In genomic region chr21:31683029-31683428, GRCh38 we compare ENCODE assay signal across 25 cellular contexts. TPM values are rescaled to one million over a fixed set of nuclear protein-coding genes. Genes with fewer than 3 reads are reported as not detected.
A peak's percentile ranks its signal among the peaks of the same experiment; 100 is the strongest.
DNase-seq lines count a peak whose midpoint lies in the region; ATAC-seq, FAIRE-seq and TF ChIP-seq lines count a peak whose summit lies in the region.
"Had no signal": no experiment of that assay in that cellular context is flagged by ENCODE, and none has a peak within 500 bp of the region (broad histone marks: within the 10 kb centered on the region; RNA-seq: fewer than 3 reads in every experiment).

No MANE protein-coding gene starts in this region.

- no peak overlapping the region for H2AFZ ChIP-seq in Loucy (ENCODE audit: low read length)
- no peak overlapping the region for H2AFZ ChIP-seq in K562 (ENCODE audit: low read depth, low read length)

- no peak overlapping the region for H3K4me2 ChIP-seq in Loucy (ENCODE audit: low read depth, low read length, poor library complexity, severe bottlenecking)
- no peak overlapping the region for H3K4me2 ChIP-seq in K562 (ENCODE audit: insufficient read depth, low read length)

- no TSS peak for BruUV-seq in K562 (replicated peaks; lab: Mats Ljungman, UMichigan)

- H3K9me3 ChIP-seq in Loucy (ENCODE audit: insufficient read depth, low read depth, low read length) (no peaks in the 10 kb centered on the region), K562 (replicated peaks; ENCODE audit: control insufficient read depth, insufficient read depth, low read depth, low read length) (no peaks in the 10 kb centered on the region), right lobe of liver (no peaks in the 10 kb centered on the region), transverse colon (no peaks in the 10 kb centered on the region)
- H3K9me3 ChIP-seq: Caco-2 had no signal

- intact Hi-C loops in K562 (cut with micrococcal nuclease) = no loop called here
- intact Hi-C loops in right lobe of liver (cut with DNase I) = no loop called here
- intact Hi-C loops in transverse colon (cut with DNase I; ENCODE audit: low total_unique reads) = no loop called here

- TF ChIP-seq CTCF in AG10803 (conservative IDR thresholded peaks at IDR 0.05; ENCODE audit: low read length) (0 out of 2 replicates have a peak, but pooled peaks have one; percentile 1), Loucy (conservative IDR thresholded peaks at IDR 0.05; ENCODE audit: low read length) (peak; percentile 39), K562 (IDR thresholded peaks at IDR 0.05 in 2 of 3, conservative IDR thresholded peaks at IDR 0.05 in 1 of 3; ENCODE audit: insufficient read depth in 2 of 3, low read depth in 1 of 3, low read length in 3 of 3) (peak in 1 of 3 experiments; percentile 28; a peak in 1 of 6 replicates), right lobe of liver (IDR thresholded peaks at IDR 0.05) (peak in 1 of 4 donors; percentile 18), transverse colon (IDR thresholded peaks at IDR 0.05) (no peak), GM20000 (IDR thresholded peaks at IDR 0.05; ENCODE audit: extremely low read depth, missing control alignments) (no peak)

- H3K9ac ChIP-seq in Loucy (ENCODE audit: low read depth, low read length, poor library complexity, severe bottlenecking) (no peak overlapping the region), K562 (ENCODE audit: insufficient read depth in 1 of 2, low read depth in 2 of 2, low read length in 2 of 2) (no peak overlapping the region)

- TF ChIP-seq EP300 in K562 (IDR thresholded peaks at IDR 0.05; ENCODE audit: low read length) (no peak), transverse colon (IDR thresholded peaks at IDR 0.05; ENCODE audit: low read depth) (no peak)

- ATAC-seq in K562 (peak; percentile 70), right lobe of liver (peak; percentile 33 to 48 (median 46))
- ATAC-seq: activated naive CD8-positive, alpha-beta T cell treated with anti-CD3 and anti-CD28 coated beads, Interleukin-2, amount 50 U/mL, for 24 hours; natural killer cell; stimulated activated naive B cell treated with anti-CD40 and anti-IgM and Interleukin-4, amounts not matched to agents 10 μg/mL and 1 μg/mL and 100 μg/mL, for 72 hours had no signal

- H3K27me3 ChIP-seq in Loucy (ENCODE audit: insufficient read depth, low read length, poor library complexity, severe bottlenecking) (no peaks in the 10 kb centered on the region), K562 (ENCODE audit: control insufficient read depth in 2 of 2, insufficient read depth in 2 of 2, low read length in 2 of 2) (no peaks in the 10 kb centered on the region), right lobe of liver (no peaks in the 10 kb centered on the region), transverse colon (no peaks in the 10 kb centered on the region)

- no peak overlapping the region for H3K27ac ChIP-seq in K562 (ENCODE audit: extremely low read depth, low read depth, low read length)
- no peak overlapping the region for H3K27ac ChIP-seq in right lobe of liver
- H3K27ac ChIP-seq in transverse colon = no peak overlapping the region

- no peak for TF ChIP-seq POLR2A in K562 (conservative IDR thresholded peaks at IDR 0.05)
- TF ChIP-seq POLR2A in right lobe of liver (IDR thresholded peaks at IDR 0.05) = no peak
- no peak for TF ChIP-seq POLR2A in transverse colon (IDR thresholded peaks at IDR 0.05)

- H3K4me1 ChIP-seq in Loucy (ENCODE audit: insufficient read depth, low read length, poor library complexity, severe bottlenecking) (no peaks in the 10 kb centered on the region), K562 (replicated peaks in 1 of 2; ENCODE audit: control insufficient read depth in 2 of 2, insufficient read depth in 2 of 2, low read length in 2 of 2) (no peaks in the 10 kb centered on the region), right lobe of liver (no peaks in the 10 kb centered on the region), transverse colon (peaks cover 0 to 7% (median 0%) of the 10 kb centered on the region in 4 donors)
- H3K4me1 ChIP-seq: Caco-2 had no signal

- H3K36me3 ChIP-seq in Loucy (ENCODE audit: insufficient read depth, low read length) (peaks cover 81% of the 10 kb centered on the region), K562 (ENCODE audit: control insufficient read depth, insufficient read depth, low read length) (peaks cover 94% of the 10 kb centered on the region), right lobe of liver (peaks cover 0 to 68% (median 21%) of the 10 kb centered on the region in 4 donors), transverse colon (peaks cover 0 to 42% (median 20%) of the 10 kb centered on the region in 4 donors)

- H3K9me2 ChIP-seq in Loucy (replicated peaks; ENCODE audit: low read depth, low read length) = no peaks in the 10 kb centered on the region

- H3K79me2 ChIP-seq in Loucy (ENCODE audit: insufficient read depth, low read length) (no peaks in the 10 kb centered on the region), K562 (ENCODE audit: control insufficient read depth, insufficient read depth, low read length) (peaks cover 13% of the 10 kb centered on the region)

- H3K4me3 ChIP-seq in AG10803 (ENCODE audit: low read length) (no peak overlapping the region), Loucy (ENCODE audit: low read length, poor library complexity, severe bottlenecking) (no peak overlapping the region), K562 (no peak overlapping the region), right lobe of liver (no peak overlapping the region), transverse colon (no peak overlapping the region)

- POLR2A ChIA-PET in K562 (lab: Yijun Ruan, JAX) = no interaction called here

- DNase-seq in AG10803 (ENCODE audit: low read depth) (no peak), K562 (ENCODE audit: extremely low read depth in 1 of 4, low spot score in 3 of 4) (no peak), right lobe of liver (no peak), transverse colon (no peak), ecto neural progenitor cell (ENCODE audit: low spot score) (no peak), NCI-H1694 (lab: John Stamatoyannopoulos, UW) (no peak), GM20000 (ENCODE audit: low spot score) (no peak)
- DNase-seq: activated CD4-positive, alpha-beta T cell treated with anti-CD3 and anti-CD28 coated beads, Interleukin-2, amount 50 U/mL, for 4 hours; activated CD8-positive, alpha-beta memory T cell treated with anti-CD3 and anti-CD28 coated beads, Interleukin-2, amount 50 U/mL, for 48 hours; activated effector memory CD4-positive, alpha-beta T cell treated with anti-CD3 and anti-CD28 coated beads, Interleukin-2, amount 50 U/mL, for 16 hours; activated naive CD8-positive, alpha-beta T cell treated with anti-CD3 and anti-CD28 coated beads, Interleukin-2, amount 50 U/mL, for 24 hours; Caco-2; kidney glomerular epithelial cell; mesenchymal stem cell; natural killer cell; NCI-H1417 treated with DMSO at 0.1 percent for 48 hours; NCI-H2171; NCI-H526; posterior cingulate gyrus; stimulated activated CD4-positive, alpha-beta T cell treated with anti-CD3 and anti-CD28 coated beads, Interleukin-2, amount 100 ng/mL, for 24 hours; stimulated activated naive B cell treated with anti-CD40 and anti-IgM and Interleukin-4, amounts not matched to agents 10 μg/mL and 1 μg/mL and 100 μg/mL, for 72 hours; T-helper 2 cell had no signal

- H3K9me1 ChIP-seq in K562 (ENCODE audit: control insufficient read depth, insufficient read depth, low read length) = no peaks in the 10 kb centered on the region

- no peak for FAIRE-seq in K562 (lab: Jason Lieb, UNC)
- FAIRE-seq: bronchial epithelial cell, frontal cortex had no signal

- CTCF ChIA-PET in K562 (lab: Yijun Ruan, JAX; ENCODE audit: low intra/inter-chr PET ratio) = no interaction called here

- no peaks in the 10 kb centered on the region for H3F3A ChIP-seq in Loucy (ENCODE audit: low read depth)

- TF ChIP-seq RAD21 in K562 (CRISPR knock-in tag; conservative IDR thresholded peaks at IDR 0.05 in 1 of 2, IDR thresholded peaks at IDR 0.05 in 1 of 2) = no peak

- in situ Hi-C loops in K562 (cut with MboI) (no loop called here), transverse colon (cut with MboI; ENCODE audit: low pct_ligation_motif_present in 1 of 4, low pct_unique_long_range_greater_than_20kb in 1 of 4, low sequenced_read_pairs in 3 of 4) (no loop called here)

- 81% methylated on average over 5 of the region's 5 CpGs for WGBS in K562 (ENCODE audit: insufficient coverage, low coverage, missing lambda C conversion rate)
- 81% methylated on average over 5 of the region's 5 CpGs for WGBS in right lobe of liver (ENCODE audit: insufficient coverage, low coverage, low lambda C conversion rate, missing lambda C conversion rate)
- WGBS in transverse colon (ENCODE audit: low coverage in 1 of 2), 2 donors = 85 to 87% methylated on average over 5 of the region's 5 CpGs

- H4K20me1 ChIP-seq in Loucy (ENCODE audit: insufficient read depth, low read length, poor library complexity, severe bottlenecking) (peaks cover 9% of the 10 kb centered on the region), K562 (replicated peaks; ENCODE audit: control insufficient read depth, insufficient read depth, low read length) (no peaks in the 10 kb centered on the region)

RNA-seq across cellular contexts. Expression of gene SOD1, which starts 23.5 kb away (rescaled TPM):
- total RNA-seq in K562 (2011; cell fraction: chromatin; rRNA removed; ENCODE audit: low replicate concordance) = 34.1 and 47.2 TPM in 2 replicates
- total RNA-seq in K562 (2011; cell fraction: nucleolus; rRNA removed) = 65.2 and 66.5 TPM in 2 replicates
- 81.2 and 82.4 TPM in 2 replicates for total RNA-seq in K562 (2011; cell fraction: nucleoplasm; rRNA removed)
- total RNA-seq in K562 (2014; rRNA removed) (419 and 452 TPM in 2 replicates), K562 (2014; rRNA removed; fragmentation: Illumina TruSeq; extraction: Trizol) (633 and 657 TPM in 2 replicates), K562 (2015; rRNA removed; fragmentation: Illumina TruSeq; extraction: Trizol) (603 and 618 TPM in 2 replicates), K562 (2021) (502 and 508 TPM in 2 replicates), right lobe of liver (1,000 to 10,000 TPM in 1 of 6 experiments, 100 to 1,000 TPM in 5; 398 to 1,176 (median 518) TPM), transverse colon (100 to 1,000 TPM; 117 to 312 (median 256) TPM)
- polyA plus RNA-seq in K562 (2011; rRNA removed) (514 and 783 TPM in 2 replicates), K562 (2014; fragmentation: Illumina TruSeq; extraction: Trizol) (577 and 611 TPM in 2 replicates), K562 (2014; fragmentation: Nextera tagmentation; extraction: Ambion mirVana) (1,000 to 10,000 TPM; 1,386 to 1,409 TPM), K562 (2014; rRNA removed) (613 and 642 TPM in 2 replicates)
- polyA plus RNA-seq in K562 (2011; cell fraction: cytosol; rRNA removed) = 344 and 485 TPM in 2 replicates
- 104 and 172 TPM in 2 replicates for polyA plus RNA-seq in K562 (2011; cell fraction: nucleus; rRNA removed)
- 288 and 652 TPM in 2 replicates for polyA plus RNA-seq in K562 (2012)
- 483 and 698 TPM in 2 replicates for polyA minus RNA-seq in K562 (2011; rRNA and poly(A)+ RNA removed)
- 436 and 452 TPM in 2 replicates for polyA minus RNA-seq in K562 (2011; cell fraction: cytosol; rRNA and poly(A)+ RNA removed)
- 37.4 and 67.0 TPM in 2 replicates for polyA minus RNA-seq in K562 (2011; cell fraction: nucleus; rRNA and poly(A)+ RNA removed)

RNA-seq across cellular contexts. Expression of gene SCAF4, which starts 48.9 kb away (rescaled TPM):
- total RNA-seq in K562 (2011; cell fraction: chromatin; rRNA removed; ENCODE audit: low replicate concordance) = 94.8 and 259 TPM in 2 replicates
- total RNA-seq in K562 (2011; cell fraction: nucleolus; rRNA removed) = 49.9 and 60.1 TPM in 2 replicates
- 124 and 178 TPM in 2 replicates for total RNA-seq in K562 (2011; cell fraction: nucleoplasm; rRNA removed)
- total RNA-seq in K562 (2014; rRNA removed) = 11.6 and 14.9 TPM in 2 replicates
- total RNA-seq in K562 (2014; rRNA removed; fragmentation: Illumina TruSeq; extraction: Trizol) = 17.2 and 18.8 TPM in 2 replicates
- 14.4 and 16.0 TPM in 2 replicates for total RNA-seq in K562 (2015; rRNA removed; fragmentation: Illumina TruSeq; extraction: Trizol)
- total RNA-seq in K562 (2021) = 52.2 and 55.7 TPM in 2 replicates
- polyA plus RNA-seq in K562 (2011; rRNA removed) = 27.3 and 33.9 TPM in 2 replicates
- 13.0 and 21.8 TPM in 2 replicates for polyA plus RNA-seq in K562 (2011; cell fraction: cytosol; rRNA removed)
- polyA plus RNA-seq in K562 (2011; cell fraction: nucleus; rRNA removed) = 85.0 and 99.6 TPM in 2 replicates
- 28.1 and 29.3 TPM in 2 replicates for polyA plus RNA-seq in K562 (2012)
- polyA plus RNA-seq in K562 (2014; fragmentation: Illumina TruSeq; extraction: Trizol) = 44.2 and 48.2 TPM in 2 replicates
- 1 to 10 TPM; 2.3 to 5.1 TPM for polyA plus RNA-seq in K562 (2014; fragmentation: Nextera tagmentation; extraction: Ambion mirVana)
- polyA plus RNA-seq in K562 (2014; rRNA removed) = 28.3 and 30.3 TPM in 2 replicates
- 34.5 and 35.1 TPM in 2 replicates for polyA minus RNA-seq in K562 (2011; rRNA and poly(A)+ RNA removed)
- polyA minus RNA-seq in K562 (2011; cell fraction: cytosol; rRNA and poly(A)+ RNA removed) = 24.8 and 25.2 TPM in 2 replicates
- 71.0 and 80.2 TPM in 2 replicates for polyA minus RNA-seq in K562 (2011; cell fraction: nucleus; rRNA and poly(A)+ RNA removed)
- total RNA-seq in right lobe of liver = 10 to 100 TPM; 10.1 to 18.5 (median 13.7) TPM
- 10 to 100 TPM; 23.2 to 31.0 (median 26.8) TPM for total RNA-seq in transverse colon

Comparison
In these comparisons a context has a peak if more than half of its experiments do, and no peak if none do; other contexts are left out.
1. CTCF ChIP-seq: peak in AG10803 (single experiment) and Loucy (single experiment); none in transverse colon (0 of 5) and GM20000 (single experiment).